8 cellular contexts compared by ENCODE assay signal in genomic region chr1:205351984-205352713, GRCh38.
DNase-seq lines count a peak whose midpoint lies in the region; ATAC-seq lines count a peak whose summit lies in the region.

No MANE protein-coding gene starts in this region.

- ATAC-seq in GM19324 (IDR thresholded peaks at IDR 0.05; ENCODE audit: low FRiP score, unreplicated experiment): no peak
- ATAC-seq in HG02852 (IDR thresholded peaks at IDR 0.05; ENCODE audit: unreplicated experiment): no peak

- DNase-seq in DMS79 (lab: John Stamatoyannopoulos, UW) (peak; percentile 82), NCI-H187 (lab: John Stamatoyannopoulos, UW) (peak; percentile 97 to 100), SW480 (ENCODE audit: low spot score) (peak; percentile 78), left kidney (ENCODE audit: low read depth, low spot score) (peak; percentile 76), GM03348 (ENCODE audit: low spot score) (no peak)
- no peak for DNase-seq in activated CD4-positive, CD25-positive, alpha-beta regulatory T cell (lab: John Stamatoyannopoulos, UW)

Comparison
In these comparisons a context has a peak if more than half of its experiments do, and no peak if none do; other contexts are left out.
1. DNase-seq: peak in DMS79 (single experiment), NCI-H187 (2 of 2), SW480 (single experiment) and left kidney (single experiment); none in activated CD4-positive, CD25-positive, alpha-beta regulatory T cell (0 of 4) and GM03348 (single experiment).